Comparison of ENCODE assay signal across 1 cellular context in the genomic region with DNA sequence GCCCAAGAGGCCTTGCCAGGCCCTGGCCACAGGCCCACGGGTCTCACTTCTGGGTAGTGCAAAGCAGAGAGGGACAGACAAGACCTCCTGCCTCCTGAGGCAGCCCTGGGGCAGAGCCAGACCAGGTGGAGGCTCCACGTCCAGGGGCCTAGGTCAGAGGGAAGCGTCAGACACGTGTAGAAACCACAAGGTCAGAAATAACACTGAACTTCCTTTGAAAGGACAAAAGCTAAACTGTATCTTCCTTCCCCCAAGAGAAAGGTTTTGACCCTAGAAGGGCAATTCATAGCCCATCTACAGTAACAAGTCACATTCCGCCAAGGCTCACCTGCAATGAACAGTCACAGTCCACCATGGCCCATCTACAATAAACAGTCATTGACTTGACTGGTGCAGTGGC.
TF ChIP-seq lines count a peak whose summit lies in the region.

No MANE protein-coding gene starts in this region.

TF ChIP-seq in GM12878, 131 proteins besides CTCF, POLR2A, EP300 and RAD21 (continued from another document):
- 0 out of 2 replicates have a peak, but pooled peaks have one; percentile 23 for TF ChIP-seq TBL1XR1 (IDR thresholded peaks at IDR 0.05; ENCODE audit: low read depth, low read length)
- TF ChIP-seq ZNF384 (IDR thresholded peaks at IDR 0.05; ENCODE audit: borderline replicate concordance, low read depth, low read length) = no peak
- TF ChIP-seq LARP7 (IDR thresholded peaks at IDR 0.05) = no peak
- TF ChIP-seq CBFB (IDR thresholded peaks at IDR 0.05; ENCODE audit: low read depth) = peak; percentile 56; the same call in 1 of the 2 replicates
- TF ChIP-seq CREB1 (IDR thresholded peaks at IDR 0.05; ENCODE audit: low read depth) = 0 out of 2 replicates have a peak, but pooled peaks have one; percentile 27
- TF ChIP-seq MYB (IDR thresholded peaks at IDR 0.05; ENCODE audit: borderline replicate concordance, low read depth, low read length) = no peak
- TF ChIP-seq, protein P1, sequence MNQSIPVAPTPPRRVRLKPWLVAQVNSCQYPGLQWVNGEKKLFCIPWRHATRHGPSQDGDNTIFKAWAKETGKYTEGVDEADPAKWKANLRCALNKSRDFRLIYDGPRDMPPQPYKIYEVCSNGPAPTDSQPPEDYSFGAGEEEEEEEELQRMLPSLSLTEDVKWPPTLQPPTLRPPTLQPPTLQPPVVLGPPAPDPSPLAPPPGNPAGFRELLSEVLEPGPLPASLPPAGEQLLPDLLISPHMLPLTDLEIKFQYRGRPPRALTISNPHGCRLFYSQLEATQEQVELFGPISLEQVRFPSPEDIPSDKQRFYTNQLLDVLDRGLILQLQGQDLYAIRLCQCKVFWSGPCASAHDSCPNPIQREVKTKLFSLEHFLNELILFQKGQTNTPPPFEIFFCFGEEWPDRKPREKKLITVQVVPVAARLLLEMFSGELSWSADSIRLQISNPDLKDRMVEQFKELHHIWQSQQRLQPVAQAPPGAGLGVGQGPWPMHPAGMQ (IDR thresholded peaks at IDR 0.05; ENCODE audit: borderline replicate concordance) = no peak
- TF ChIP-seq MEF2B (IDR thresholded peaks at IDR 0.05; ENCODE audit: partially characterized antibody, poor library complexity, severe bottlenecking) = peak; percentile 27
- TF ChIP-seq IKZF1 (conservative IDR thresholded peaks at IDR 0.05) = no peak
- 0 out of 2 replicates have a peak, but pooled peaks have one; percentile 47 for TF ChIP-seq NFIC (IDR thresholded peaks at IDR 0.05; ENCODE audit: low read depth, low read length)
- no peak for TF ChIP-seq SMAD5 (IDR thresholded peaks at IDR 0.05; ENCODE audit: low read depth)
- 0 out of 2 replicates have a peak, but pooled peaks have one; percentile 27 for TF ChIP-seq FOXM1 (IDR thresholded peaks at IDR 0.05; ENCODE audit: low read depth, low read length)
- TF ChIP-seq MTA3 (IDR thresholded peaks at IDR 0.05; ENCODE audit: borderline replicate concordance, low read length) = 0 out of 2 replicates have a peak, but pooled peaks have one; percentile 18
- TF ChIP-seq CBX5 (IDR thresholded peaks at IDR 0.05; ENCODE audit: low read depth) = no peak
- peak; percentile 89 for TF ChIP-seq RUNX3 (IDR thresholded peaks at IDR 0.05; ENCODE audit: low read length)
- TF ChIP-seq, protein P2, sequence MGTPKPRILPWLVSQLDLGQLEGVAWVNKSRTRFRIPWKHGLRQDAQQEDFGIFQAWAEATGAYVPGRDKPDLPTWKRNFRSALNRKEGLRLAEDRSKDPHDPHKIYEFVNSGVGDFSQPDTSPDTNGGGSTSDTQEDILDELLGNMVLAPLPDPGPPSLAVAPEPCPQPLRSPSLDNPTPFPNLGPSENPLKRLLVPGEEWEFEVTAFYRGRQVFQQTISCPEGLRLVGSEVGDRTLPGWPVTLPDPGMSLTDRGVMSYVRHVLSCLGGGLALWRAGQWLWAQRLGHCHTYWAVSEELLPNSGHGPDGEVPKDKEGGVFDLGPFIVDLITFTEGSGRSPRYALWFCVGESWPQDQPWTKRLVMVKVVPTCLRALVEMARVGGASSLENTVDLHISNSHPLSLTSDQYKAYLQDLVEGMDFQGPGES (IDR thresholded peaks at IDR 0.05) = no peak
- 0 out of 2 replicates have a peak, but pooled peaks have one; percentile 44 for TF ChIP-seq MEF2A (IDR thresholded peaks at IDR 0.05; ENCODE audit: insufficient read depth, low read depth, low read length)
- TF ChIP-seq CHD2 (IDR thresholded peaks at IDR 0.05; ENCODE audit: borderline replicate concordance, low read depth, low read length) = no peak
TF ChIP-seq in GM12878: peak in this region for 13.
